20 cellular contexts compared by ENCODE assay signal in genomic region chr17:80100035-80100323, GRCh38. TPM values are rescaled to one million over a fixed set of nuclear protein-coding genes. Genes with fewer than 3 reads are reported as not detected.
A peak's percentile ranks its signal among the peaks of the same experiment; 100 is the strongest.
DNase-seq lines count a peak whose midpoint lies in the region; ATAC-seq, FAIRE-seq and TF ChIP-seq lines count a peak whose summit lies in the region.
"Had no signal": no experiment of that assay in that cellular context is flagged by ENCODE, and none has a peak within 500 bp of the region (broad histone marks: within the 10 kb centered on the region; RNA-seq: fewer than 3 reads in every experiment).

No MANE protein-coding gene starts in this region.

- H3K27ac Mint-ChIP-seq in activated CD4-positive, alpha-beta T cell treated with anti-CD3 and anti-CD28 coated beads, Interleukin-2, amount 10 ng/mL, durations not matched to agents 24 days and 14 days = peak overlapping the region; percentile 72

- 0% methylated on average over 4 of the region's 4 CpGs for WGBS in GM12878 (ENCODE audit: insufficient coverage, insufficient replicate concordance, low lambda C conversion rate, missing lambda C conversion rate)

- peak overlapping the region; percentile 88 for H3K4me3 Mint-ChIP-seq in activated CD4-positive, alpha-beta T cell treated with anti-CD3 and anti-CD28 coated beads, Interleukin-2, amount 10 ng/mL, durations not matched to agents 24 days and 14 days

- no peak for TF ChIP-seq CTCF in GM12878 (IDR thresholded peaks at IDR 0.05 in 2 of 3, conservative IDR thresholded peaks at IDR 0.05 in 1 of 3; ENCODE audit: control insufficient read depth in 2 of 3, extremely low read depth in 1 of 3, insufficient read depth in 1 of 3, low read depth in 3 of 3, low read length in 3 of 3)
- TF ChIP-seq CTCF in osteoblast (IDR thresholded peaks at IDR 0.05; ENCODE audit: extremely low read depth, low read depth, low read length) = no peak

- no peak overlapping the region for H3K4me3 ChIP-seq in Karpas-422 (ENCODE audit: low read length)
- H3K4me3 ChIP-seq in GM12878 = 0 out of 2 replicates have a peak overlapping the region, but pooled peaks have one; percentile 70
- H3K4me3 ChIP-seq in osteoblast (ENCODE audit: insufficient read depth, low read length) = no peak overlapping the region
- H3K4me3 ChIP-seq: PC-9 had no signal

- H2AFZ ChIP-seq in Karpas-422 (ENCODE audit: low read length) = peak overlapping the region; percentile 72; the same call in 1 of the 2 replicates
- H2AFZ ChIP-seq in GM12878 (ENCODE audit: control insufficient read depth, low read depth, low read length) = peak overlapping the region; percentile 28; the same call in 1 of the 2 replicates
- no peak overlapping the region for H2AFZ ChIP-seq in osteoblast (ENCODE audit: low read length)
- H2AFZ ChIP-seq: PC-9 had no signal

- no peaks in the 10 kb centered on the region for H3K9me3 ChIP-seq in Karpas-422 (ENCODE audit: low read length)
- no peaks in the 10 kb centered on the region for H3K9me3 ChIP-seq in GM12878 (replicated peaks; ENCODE audit: control insufficient read depth, insufficient read depth, low read length)
- H3K9me3 ChIP-seq in osteoblast (ENCODE audit: low read depth, low read length) = no peaks in the 10 kb centered on the region
- H3K9me3 ChIP-seq: thoracic aorta had no signal

- TF ChIP-seq RAD21 in GM12878 (IDR thresholded peaks at IDR 0.05; ENCODE audit: insufficient read depth, low read depth, low read length) = no peak

- no peaks in the 10 kb centered on the region for H3K27me3 ChIP-seq in Karpas-422 (ENCODE audit: low read length)
- no peaks in the 10 kb centered on the region for H3K27me3 ChIP-seq in GM12878 (replicated peaks in 1 of 2; ENCODE audit: control insufficient read depth in 2 of 2, insufficient read depth in 2 of 2, low read length in 1 of 2)
- H3K27me3 ChIP-seq in osteoblast (ENCODE audit: insufficient read depth, low read length) = no peaks in the 10 kb centered on the region

- H3K36me3 ChIP-seq in Karpas-422 (ENCODE audit: insufficient read depth, low read length) = no peaks in the 10 kb centered on the region
- no peaks in the 10 kb centered on the region for H3K36me3 ChIP-seq in GM12878 (ENCODE audit: control insufficient read depth in 2 of 2, insufficient read depth in 2 of 2, low read length in 1 of 2)
- H3K36me3 ChIP-seq in osteoblast (ENCODE audit: insufficient read depth, low read length) = no peaks in the 10 kb centered on the region
- H3K36me3 ChIP-seq: thoracic aorta had no signal

- TF ChIP-seq EP300 in GM12878 (IDR thresholded peaks at IDR 0.05; ENCODE audit: borderline replicate concordance in 1 of 2, control insufficient read depth in 1 of 2, low read depth in 2 of 2, low read length in 2 of 2) = no peak

- H3K27me3 Mint-ChIP-seq in activated CD4-positive, alpha-beta T cell treated with anti-CD3 and anti-CD28 coated beads, Interleukin-2, amount 10 ng/mL, durations not matched to agents 24 days and 14 days = peaks cover 8% of the 10 kb centered on the region

- BruUV-seq in GM12878 (replicated peaks; lab: Mats Ljungman, UMichigan) = no TSS peak

- H4K20me1 ChIP-seq in Karpas-422 (ENCODE audit: insufficient read depth, low read depth, low read length) = no peaks in the 10 kb centered on the region
- no peaks in the 10 kb centered on the region for H4K20me1 ChIP-seq in GM12878 (ENCODE audit: control insufficient read depth, insufficient read depth)
- no peaks in the 10 kb centered on the region for H4K20me1 ChIP-seq in osteoblast (ENCODE audit: insufficient read depth, low read length)

- SMC1A ChIA-PET in GM12878 (lab: Charles Lee; ENCODE audit: uncharacterized antibody, unreplicated experiment) = interaction anchor here (0.7 kb wide), 1 partner anchor 28 kb away, joined by 4 read pairs; no protein-coding TSS in a partner anchor

- peaks cover 24% of the 10 kb centered on the region for H3K4me1 Mint-ChIP-seq in activated CD4-positive, alpha-beta T cell treated with anti-CD3 and anti-CD28 coated beads, Interleukin-2, amount 10 ng/mL, durations not matched to agents 24 days and 14 days

- H3K79me2 ChIP-seq in Karpas-422 (ENCODE audit: low read length) (no peaks in the 10 kb centered on the region), GM12878 (ENCODE audit: control insufficient read depth, insufficient read depth, low read length) (no peaks in the 10 kb centered on the region; the same call in 1 of the 2 replicates), osteoblast (ENCODE audit: insufficient read depth, low read length) (peaks cover 6% of the 10 kb centered on the region)

- TF ChIP-seq POLR2A in GM12878 (IDR thresholded peaks at IDR 0.05; ENCODE audit: low read depth, low read length) = no peak

- RAD21 ChIA-PET in GM12878 (lab: Charles Lee; ENCODE audit: unreplicated experiment) = no interaction called here

- FAIRE-seq in GM12878 (lab: Jason Lieb, UNC) = no peak
- FAIRE-seq: endometrium, TTC549 had no signal

- H3K27ac ChIP-seq in Karpas-422 (ENCODE audit: low read length) (no peak overlapping the region), GM12878 (ENCODE audit: control insufficient read depth, insufficient read depth) (no peak overlapping the region), osteoblast (ENCODE audit: low read depth, low read length) (no peak overlapping the region)
- H3K27ac ChIP-seq: PC-9, SK-N-MC, thoracic aorta had no signal

- POLR2A ChIA-PET in GM12878 (lab: Charles Lee) = interaction anchor here (0.5 kb wide), 1 partner anchor 48 kb away, joined by 5 read pairs; no protein-coding TSS in a partner anchor

- intact Hi-C loops in activated CD4-positive, alpha-beta T cell treated with anti-CD3 and anti-CD28 coated beads, Interleukin-2, amount 10 ng/mL, durations not matched to agents 24 days and 14 days (cut with micrococcal nuclease) = loop anchor here (2.0 kb wide), 1 partner anchor 155 kb away; no protein-coding TSS in a partner anchor
- intact Hi-C loops in GM12878 (cut with micrococcal nuclease; ENCODE audit: unreplicated experiment) = no loop called here

- DNase-seq in activated CD4-positive, alpha-beta T cell treated with anti-CD3 and anti-CD28 coated beads, Interleukin-2, amount 10 ng/mL, durations not matched to agents 24 days and 14 days = no peak
- no peak for DNase-seq in activated CD4-positive, alpha-beta T cell treated with anti-CD3 and anti-CD28 coated beads, Interleukin-2, amount 50 U/mL, for 48 hours
- no peak for DNase-seq in Karpas-422
- no peak for DNase-seq in GM12878 (ENCODE audit: low read depth, low spot score)
- peak; percentile 59 for DNase-seq in osteoblast (ENCODE audit: insufficient read length, low spot score, missing footprints)
- no peak for DNase-seq in NCI-H774 (lab: John Stamatoyannopoulos, UW)
- DNase-seq in COLO668 (lab: John Stamatoyannopoulos, UW; ENCODE audit: unreplicated experiment) = no peak
- DNase-seq in NCI-H1694 treated with DMSO at 0.1 percent for 48 hours (lab: John Stamatoyannopoulos, UW) = no peak
- DNase-seq: caudate nucleus, EL, foreskin melanocyte, left ventricle myocardium superior, NCI-H187 treated with DMSO at 0.1 percent for 48 hours, NCI-H524, PC-9, retina had no signal

- ATAC-seq in GM12878 = no peak
- ATAC-seq: left ventricle myocardium superior had no signal

- H3K4me2 ChIP-seq in Karpas-422 (ENCODE audit: low read depth, low read length, poor library complexity, severe bottlenecking) (peak overlapping the region; percentile 92), GM12878 (ENCODE audit: control insufficient read depth, insufficient read depth) (peak overlapping the region; percentile 75), osteoblast (ENCODE audit: insufficient read depth, low read length) (no peak overlapping the region)

- no peaks in the 10 kb centered on the region for H3K9me3 Mint-ChIP-seq in activated CD4-positive, alpha-beta T cell treated with anti-CD3 and anti-CD28 coated beads, Interleukin-2, amount 10 ng/mL, durations not matched to agents 24 days and 14 days

- H3K9me2 ChIP-seq in Karpas-422 (replicated peaks; ENCODE audit: insufficient read depth, low read length) = no peaks in the 10 kb centered on the region

- H3K9ac ChIP-seq in Karpas-422 (ENCODE audit: low read length) = peak overlapping the region; percentile 87; the same call in 1 of the 2 replicates
- H3K9ac ChIP-seq in GM12878 (ENCODE audit: control insufficient read depth, insufficient read depth, low read length) = no peak overlapping the region

- in situ Hi-C loops in GM12878 (cut with MboI) = no loop called here

- CTCF ChIA-PET in GM12878 (lab: Yijun Ruan, JAX) = interaction anchor here (0.6 to 1.3 kb wide), 3 partner anchors 17 to 262 kb away, joined by 3 read pairs; no protein-coding TSS in a partner anchor

- no peaks in the 10 kb centered on the region for H3K36me3 Mint-ChIP-seq in activated CD4-positive, alpha-beta T cell treated with anti-CD3 and anti-CD28 coated beads, Interleukin-2, amount 10 ng/mL, durations not matched to agents 24 days and 14 days (ENCODE audit: low read depth)

- H3K4me1 ChIP-seq in Karpas-422 (ENCODE audit: low read length) (peaks cover 17% of the 10 kb centered on the region), GM12878 (ENCODE audit: control insufficient read depth, insufficient read depth, low read length) (peaks cover 16% of the 10 kb centered on the region), osteoblast (ENCODE audit: insufficient read depth, low read length) (peaks cover 13% of the 10 kb centered on the region)

RNA-seq across cellular contexts. Expression of gene GAA, which starts 1.4 kb away (rescaled TPM):
- 17.9 and 20.7 TPM in 2 replicates for total RNA-seq in activated CD4-positive, alpha-beta T cell treated with anti-CD3 and anti-CD28 coated beads, Interleukin-2, amount 10 ng/mL, durations not matched to agents 24 days and 14 days
- total RNA-seq in Karpas-422 (2014; rRNA removed; shearing (Covaris generic); ENCODE audit: low replicate concordance) = 4.3 and 6.2 TPM in 2 replicates
- total RNA-seq in GM12878 (2013; cell fraction: nucleolus; rRNA removed) = 37.3 and 39.7 TPM in 2 replicates
- total RNA-seq in GM12878 (2014; rRNA removed) = 5.6 and 6.5 TPM in 2 replicates
- total RNA-seq in GM12878 (2014; rRNA removed; fragmentation: Illumina TruSeq; extraction: Trizol) = 1.4 and 2.5 TPM in 2 replicates
- 10.5 and 11.2 TPM in 2 replicates for total RNA-seq in GM12878 (2021)
- polyA plus RNA-seq in GM12878 (2011; ENCODE audit: low read depth) = 2.4 TPM
- polyA plus RNA-seq in GM12878 (2011; rRNA removed) = 0.53 and 0.81 TPM in 2 replicates
- 1.5 TPM in 2 replicates for polyA plus RNA-seq in GM12878 (2011; cell fraction: cytosol; rRNA removed)
- polyA plus RNA-seq in GM12878 (2011; cell fraction: nucleus; rRNA removed) = 11.8 and 15.6 TPM in 2 replicates
- polyA plus RNA-seq in GM12878 (2012) = 7.0 and 7.3 TPM in 2 replicates
- polyA plus RNA-seq in GM12878 (2014; fragmentation: Illumina TruSeq; extraction: Trizol) = 0.71 and 1.7 TPM in 2 replicates
- polyA plus RNA-seq in GM12878 (2014; fragmentation: Nextera tagmentation; extraction: Ambion mirVana) = under 1 TPM; 0.18 to 0.40 TPM
- 7.8 and 9.1 TPM in 2 replicates for polyA plus RNA-seq in GM12878 (2014; rRNA removed)
- 1 to 10 TPM; 7.3 to 8.3 TPM for polyA plus RNA-seq in GM12878 (2016; fragmentation: Nextera tagmentation; extraction: Ambion mirVana)
- 0.44 and 0.93 TPM in 2 replicates for polyA minus RNA-seq in GM12878 (2011; rRNA and poly(A)+ RNA removed)
- polyA minus RNA-seq in GM12878 (2011; cell fraction: cytosol; rRNA and poly(A)+ RNA removed) = 1.3 and 2.1 TPM in 2 replicates
- 4.4 and 4.7 TPM in 2 replicates for polyA minus RNA-seq in GM12878 (2011; cell fraction: nucleus; rRNA and poly(A)+ RNA removed)
- total RNA-seq in osteoblast = 76.7 and 91.3 TPM in 2 replicates

RNA-seq across cellular contexts. Expression of gene EIF4A3, which starts 46.9 kb away (rescaled TPM):
- 190 and 192 TPM in 2 replicates for total RNA-seq in activated CD4-positive, alpha-beta T cell treated with anti-CD3 and anti-CD28 coated beads, Interleukin-2, amount 10 ng/mL, durations not matched to agents 24 days and 14 days
- 90.7 and 93.8 TPM in 2 replicates for total RNA-seq in Karpas-422 (2014; rRNA removed; shearing (Covaris generic); ENCODE audit: low replicate concordance)
- total RNA-seq in GM12878 (2013; cell fraction: nucleolus; rRNA removed) = 54.9 and 72.6 TPM in 2 replicates
- total RNA-seq in GM12878 (2014; rRNA removed) = 93.1 and 100.0 TPM in 2 replicates
- total RNA-seq in GM12878 (2014; rRNA removed; fragmentation: Illumina TruSeq; extraction: Trizol) = 84.8 and 101 TPM in 2 replicates
- 113 and 114 TPM in 2 replicates for total RNA-seq in GM12878 (2021)
- polyA plus RNA-seq in GM12878 (2011; ENCODE audit: low read depth) = 78.3 TPM
- 128 and 135 TPM in 2 replicates for polyA plus RNA-seq in GM12878 (2011; rRNA removed)
- 99.2 and 109 TPM in 2 replicates for polyA plus RNA-seq in GM12878 (2011; cell fraction: cytosol; rRNA removed)
- polyA plus RNA-seq in GM12878 (2011; cell fraction: nucleus; rRNA removed) = 71.8 and 83.1 TPM in 2 replicates
- 83.2 and 93.8 TPM in 2 replicates for polyA plus RNA-seq in GM12878 (2012)
- polyA plus RNA-seq in GM12878 (2014; fragmentation: Illumina TruSeq; extraction: Trizol) = 91.3 and 98.2 TPM in 2 replicates
- 100 to 1,000 TPM in 1 of 2 experiments, 10 to 100 TPM in 1; 53.3 to 106 TPM for polyA plus RNA-seq in GM12878 (2014; fragmentation: Nextera tagmentation; extraction: Ambion mirVana)
- polyA plus RNA-seq in GM12878 (2014; rRNA removed) = 91.5 and 93.4 TPM in 2 replicates
- polyA plus RNA-seq in GM12878 (2016; fragmentation: Nextera tagmentation; extraction: Ambion mirVana) = 100 to 1,000 TPM; 217 to 225 TPM
- polyA minus RNA-seq in GM12878 (2011; rRNA and poly(A)+ RNA removed) = 71.4 and 81.0 TPM in 2 replicates
- 32.2 and 40.4 TPM in 2 replicates for polyA minus RNA-seq in GM12878 (2011; cell fraction: cytosol; rRNA and poly(A)+ RNA removed)
- 19.1 and 32.2 TPM in 2 replicates for polyA minus RNA-seq in GM12878 (2011; cell fraction: nucleus; rRNA and poly(A)+ RNA removed)
- 44.5 and 46.3 TPM in 2 replicates for total RNA-seq in osteoblast
